8 cellular contexts compared by ENCODE assay signal in genomic region chr12:103626498-103626897, GRCh38. TPM values are rescaled to one million over a fixed set of nuclear protein-coding genes. Genes with fewer than 3 reads are reported as not detected.
DNase-seq lines count a peak whose midpoint lies in the region; ATAC-seq and TF ChIP-seq lines count a peak whose summit lies in the region.

No MANE protein-coding gene starts in this region.

- TF ChIP-seq CTCF in Calu3 (IDR thresholded peaks at IDR 0.05; ENCODE audit: unreplicated experiment) (no peak), endodermal cell (conservative IDR thresholded peaks at IDR 0.05) (peak; percentile 41), neural crest cell (conservative IDR thresholded peaks at IDR 0.05) (peak; percentile 43), left lung (IDR thresholded peaks at IDR 0.05) (no peak)

- no peak overlapping the region for H3K4me3 Mint-ChIP-seq in Calu3 (ENCODE audit: low read depth, unreplicated experiment)
- no peak overlapping the region for H3K4me3 Mint-ChIP-seq in endodermal cell
- no peak overlapping the region for H3K4me3 Mint-ChIP-seq in neural crest cell

- no peaks in the 10 kb centered on the region for H3K9me3 ChIP-seq in endodermal cell (ENCODE audit: control insufficient read depth, low read length)
- no peaks in the 10 kb centered on the region for H3K9me3 ChIP-seq in left lung

- no peak overlapping the region for H3K9ac ChIP-seq in endodermal cell (ENCODE audit: extremely low read depth, low read length, poor library complexity, severe bottlenecking)

- no peaks in the 10 kb centered on the region for H3K4me1 ChIP-seq in endodermal cell (ENCODE audit: control insufficient read depth, insufficient read depth, low read length)
- no peaks in the 10 kb centered on the region for H3K4me1 ChIP-seq in left lung

- no peaks in the 10 kb centered on the region for H3K36me3 Mint-ChIP-seq in Calu3 (ENCODE audit: insufficient read depth, unreplicated experiment)
- no peaks in the 10 kb centered on the region for H3K36me3 Mint-ChIP-seq in endodermal cell (ENCODE audit: low read depth)
- no peaks in the 10 kb centered on the region for H3K36me3 Mint-ChIP-seq in neural crest cell (ENCODE audit: low read depth)

- DNase-seq in Calu3, result peak; percentile 59
- DNase-seq in NCI-H2107 (lab: John Stamatoyannopoulos, UW), result peak; percentile 68
- peak; percentile 76 for DNase-seq in endodermal cell
- DNase-seq in neural crest cell (ENCODE audit: low read depth, low spot score), result no peak
- no peak for DNase-seq in middle frontal gyrus (ENCODE audit: extremely low spot score, low spot score)
- DNase-seq in left lung, result no peak

- intact Hi-C loops in Calu3 (cut with micrococcal nuclease; ENCODE audit: unreplicated experiment), result loop anchor here (1.0 kb wide), 2 partner anchors 244 to 483 kb away; no protein-coding TSS in a partner anchor
- intact Hi-C loops in left lung (cut with DNase I), result no loop called here

- H3K27ac ChIP-seq in endodermal cell (ENCODE audit: low read depth, low read length) (no peak overlapping the region), left lung (no peak overlapping the region)

- CTCF ChIA-PET in Calu3 (lab: Charles Lee), result interaction anchor here (1.0 to 1.3 kb wide), 2 partner anchors 9 to 244 kb away, joined by 3 to 4 read pairs; no protein-coding TSS in a partner anchor

- 53 to 84% methylated on average over 2 to 4 of the region's 4 CpGs for WGBS in endodermal cell (ENCODE audit: insufficient coverage in 1 of 2, insufficient read length in 1 of 2), 2 experiments

- no peaks in the 10 kb centered on the region for H3K36me3 ChIP-seq in endodermal cell (ENCODE audit: control insufficient read depth, insufficient read depth, low read length)
- no peaks in the 10 kb centered on the region for H3K36me3 ChIP-seq in left lung

- TF ChIP-seq POLR2A in GM18505 (IDR thresholded peaks at IDR 0.05; ENCODE audit: borderline replicate concordance, extremely low read depth, insufficient read depth, insufficient read length), result no peak

- ATAC-seq in GM18505 (IDR thresholded peaks at IDR 0.05; ENCODE audit: unreplicated experiment) (no peak), GM21737 (IDR thresholded peaks at IDR 0.05; ENCODE audit: unreplicated experiment) (no peak), left lung (no peak)

- H3K4me1 Mint-ChIP-seq in Calu3 (ENCODE audit: low read depth, unreplicated experiment) (no peaks in the 10 kb centered on the region), endodermal cell (no peaks in the 10 kb centered on the region), neural crest cell (no peaks in the 10 kb centered on the region)

- no TSS peak for BruUV-seq in Calu3 (replicated peaks; lab: Mats Ljungman, UMichigan)

- H3K9me3 Mint-ChIP-seq in Calu3 (ENCODE audit: low read depth, unreplicated experiment), result no peaks in the 10 kb centered on the region
- no peaks in the 10 kb centered on the region for H3K9me3 Mint-ChIP-seq in endodermal cell
- no peaks in the 10 kb centered on the region for H3K9me3 Mint-ChIP-seq in neural crest cell

- H3K27me3 Mint-ChIP-seq in Calu3 (ENCODE audit: unreplicated experiment) (no peaks in the 10 kb centered on the region), endodermal cell (ENCODE audit: insufficient read depth) (peaks cover 6% of the 10 kb centered on the region), neural crest cell (ENCODE audit: low read depth) (no peaks in the 10 kb centered on the region)

- no peaks in the 10 kb centered on the region for H3K27me3 ChIP-seq in endodermal cell (ENCODE audit: control insufficient read depth, insufficient read depth, low read length, poor library complexity, severe bottlenecking)
- no peaks in the 10 kb centered on the region for H3K27me3 ChIP-seq in left lung

- no peak overlapping the region for H3K27ac Mint-ChIP-seq in Calu3 (ENCODE audit: unreplicated experiment)
- no peak overlapping the region for H3K27ac Mint-ChIP-seq in endodermal cell
- no peak overlapping the region for H3K27ac Mint-ChIP-seq in neural crest cell (ENCODE audit: unreplicated experiment)

- no peak overlapping the region for H3K4me3 ChIP-seq in endodermal cell (ENCODE audit: low read length)
- no peak overlapping the region for H3K4me3 ChIP-seq in left lung

RNA-seq across cellular contexts. Expression of gene STAB2, which starts 39.4 kb away (rescaled TPM):
- total RNA-seq in Calu3 (2022), result not detected in 2 replicates
- not detected for total RNA-seq in endodermal cell
- polyA plus RNA-seq in endodermal cell (2013, experiment 1 of 2), result not detected
- not detected for polyA plus RNA-seq in endodermal cell (2013, experiment 2 of 2)
- not detected in 2 replicates for total RNA-seq in neural crest cell
- 1 to 10 TPM; 1.3 to 2.7 TPM for total RNA-seq in left lung

Comparison
In these comparisons a context has a peak if more than half of its experiments do, and no peak if none do; other contexts are left out.
1. DNase-seq: peak in Calu3 (single experiment), NCI-H2107 (single experiment) and endodermal cell (single experiment); none in neural crest cell (single experiment), middle frontal gyrus (single experiment) and left lung (0 of 2).
2. CTCF ChIP-seq: peak in endodermal cell (single experiment) and neural crest cell (single experiment); none in Calu3 (single experiment) and left lung (0 of 2).